9 cellular contexts compared by ENCODE assay signal in genomic region chr12:79932393-79932792, GRCh38. TPM values are rescaled to one million over a fixed set of nuclear protein-coding genes. Genes with fewer than 3 reads are reported as not detected.
DNase-seq lines count a peak whose midpoint lies in the region; ATAC-seq and TF ChIP-seq lines count a peak whose summit lies in the region.
"Had no signal": no experiment of that assay in that cellular context is flagged by ENCODE, and none has a peak within 500 bp of the region (broad histone marks: within the 10 kb centered on the region; RNA-seq: fewer than 3 reads in every experiment).

No MANE protein-coding gene starts in this region.

- no peaks in the 10 kb centered on the region for H3K27me3 Mint-ChIP-seq in Calu3 (ENCODE audit: unreplicated experiment)
- H3K27me3 Mint-ChIP-seq in effector memory CD8-positive, alpha-beta T cell = no peaks in the 10 kb centered on the region
- H3K27me3 Mint-ChIP-seq in osteocyte (ENCODE audit: unreplicated experiment) = no peaks in the 10 kb centered on the region

- CTCF ChIA-PET in Calu3 (lab: Charles Lee) = no interaction called here

- no peak overlapping the region for H3K27ac ChIP-seq in caudate nucleus (ENCODE audit: low read depth, low read length)

- no peaks in the 10 kb centered on the region for H3K9me3 Mint-ChIP-seq in Calu3 (ENCODE audit: low read depth, unreplicated experiment)
- no peaks in the 10 kb centered on the region for H3K9me3 Mint-ChIP-seq in effector memory CD8-positive, alpha-beta T cell
- peaks cover 5% of the 10 kb centered on the region for H3K9me3 Mint-ChIP-seq in osteocyte (ENCODE audit: unreplicated experiment)

- TF ChIP-seq CTCF in Calu3 (IDR thresholded peaks at IDR 0.05; ENCODE audit: unreplicated experiment) (no peak), osteocyte (IDR thresholded peaks at IDR 0.05) (no peak)

- ATAC-seq in effector memory CD8-positive, alpha-beta T cell (replicated peaks) = no peak

- no TSS peak for BruUV-seq in Calu3 (replicated peaks; lab: Mats Ljungman, UMichigan)

- H3K36me3 Mint-ChIP-seq in Calu3 (ENCODE audit: insufficient read depth, unreplicated experiment) (peaks cover 45% of the 10 kb centered on the region), osteocyte (ENCODE audit: unreplicated experiment) (peaks cover 7% of the 10 kb centered on the region)
- H3K36me3 Mint-ChIP-seq in effector memory CD8-positive, alpha-beta T cell (ENCODE audit: insufficient read depth) = peaks cover 21% of the 10 kb centered on the region

- H3K4me3 Mint-ChIP-seq in Calu3 (ENCODE audit: low read depth, unreplicated experiment) (peak overlapping the region; percentile 93), osteocyte (ENCODE audit: unreplicated experiment) (peak overlapping the region; percentile 97)
- H3K4me3 Mint-ChIP-seq in effector memory CD8-positive, alpha-beta T cell = peak overlapping the region; percentile 94 to 98

- peaks cover 21% of the 10 kb centered on the region for H3K4me1 Mint-ChIP-seq in Calu3 (ENCODE audit: low read depth, unreplicated experiment)
- H3K4me1 Mint-ChIP-seq in effector memory CD8-positive, alpha-beta T cell (ENCODE audit: low read depth in 2 of 2) = peaks cover 40 to 57% of the 10 kb centered on the region in 2 donors
- peaks cover 49% of the 10 kb centered on the region for H3K4me1 Mint-ChIP-seq in osteocyte (ENCODE audit: unreplicated experiment)

- DNase-seq in Calu3 = no peak
- DNase-seq in OCI-M1 (lab: John Stamatoyannopoulos, UW) = peak; percentile 76
- DNase-seq in effector memory CD8-positive, alpha-beta T cell = no peak
- DNase-seq in osteocyte (ENCODE audit: extremely low spot score, unreplicated experiment) = no peak
- no peak for DNase-seq in caudate nucleus (lab: John Stamatoyannopoulos, UW)
- DNase-seq in activated effector memory CD4-positive, alpha-beta T cell treated with anti-CD3 and anti-CD28 coated beads, Interleukin-2, amount 50 U/mL, for 16 hours = no peak
- DNase-seq in posterior vena cava (ENCODE audit: low spot score) = no peak
- DNase-seq in activated gamma-delta T cell (lab: John Stamatoyannopoulos, UW) = no peak
- DNase-seq: T-helper 9 cell had no signal

- peak overlapping the region; percentile 94 for H3K27ac Mint-ChIP-seq in Calu3 (ENCODE audit: unreplicated experiment)
- peak overlapping the region; percentile 24 to 99 for H3K27ac Mint-ChIP-seq in effector memory CD8-positive, alpha-beta T cell
- peak overlapping the region; percentile 99 for H3K27ac Mint-ChIP-seq in osteocyte (ENCODE audit: unreplicated experiment)

- intact Hi-C loops in Calu3 (cut with micrococcal nuclease; ENCODE audit: unreplicated experiment) = loop anchor here (5.0 to 10.0 kb wide), 3 partner anchors 152 to 510 kb away; no protein-coding TSS in a partner anchor
- intact Hi-C loops in posterior vena cava (cut with DNase I) = loop anchor here in 1 of 2 donors (10.0 kb wide), 1 partner anchor 238 kb away; the partner anchor contains the start of gene PAWR

RNA-seq across cellular contexts. Expression of gene PPP1R12A, which starts 2.5 kb away (rescaled TPM):
- total RNA-seq in Calu3 (2022) (86.7 and 97.4 TPM in 2 replicates), osteocyte (116 and 124 TPM in 2 replicates), posterior vena cava (100 to 1,000 TPM; 220 to 239 TPM)
